In the genomic region with DNA sequence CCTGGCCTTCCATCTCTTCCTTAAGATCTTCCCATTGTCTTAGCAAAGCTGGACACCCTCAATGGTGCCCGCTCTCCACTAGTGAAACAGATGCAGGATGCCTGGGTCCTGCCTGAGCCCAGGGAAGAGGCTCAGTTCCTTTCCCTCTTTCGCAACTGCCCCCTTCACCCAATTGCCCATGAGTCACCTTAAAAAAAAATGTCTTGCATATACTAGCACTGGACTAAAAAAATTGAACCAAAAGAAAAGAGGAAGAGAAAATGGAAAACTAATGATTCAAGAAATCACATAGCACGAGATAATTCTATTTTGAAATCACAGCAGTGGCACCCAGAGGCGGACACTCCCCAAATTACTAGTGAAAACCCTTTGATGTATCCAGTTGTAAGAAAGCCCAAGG, we compare ENCODE assay signal across 14 cellular contexts.
DNase-seq lines count a peak whose midpoint lies in the region; ATAC-seq and TF ChIP-seq lines count a peak whose summit lies in the region.
"Had no signal": no experiment of that assay in that cellular context is flagged by ENCODE, and none has a peak within 500 bp of the region (broad histone marks: within the 10 kb centered on the region; RNA-seq: fewer than 3 reads in every experiment).

No MANE protein-coding gene starts in this region.

- CTCF ChIA-PET in naive thymus-derived CD4-positive, alpha-beta T cell (lab: Charles Lee) = no interaction called here

- no peaks in the 10 kb centered on the region for H3K27me3 Mint-ChIP-seq in dendritic cell treated with granulocyte-macrophage colony-stimulating factor and Interleukin-4, amounts not matched to agents 40 ng/mL and 50 ng/mL, for 4 days
- H3K27me3 Mint-ChIP-seq in naive thymus-derived CD4-positive, alpha-beta T cell = peaks cover 0 to 26% (median 0%) of the 10 kb centered on the region in 5 donors

- H3K9me3 Mint-ChIP-seq in dendritic cell treated with granulocyte-macrophage colony-stimulating factor and Interleukin-4, amounts not matched to agents 40 ng/mL and 50 ng/mL, for 4 days = peaks cover 19% of the 10 kb centered on the region
- peaks cover 0 to 27% (median 3%) of the 10 kb centered on the region in 11 donors for H3K9me3 Mint-ChIP-seq in naive thymus-derived CD4-positive, alpha-beta T cell

- no peaks in the 10 kb centered on the region for H4K20me1 ChIP-seq in Karpas-422 (ENCODE audit: insufficient read depth, low read depth, low read length)

- H3K36me3 ChIP-seq in naive thymus-derived CD4-positive, alpha-beta T cell (ENCODE audit: control insufficient read depth in 2 of 3, insufficient read depth in 3 of 3, low read length in 3 of 3) = no peaks in the 10 kb centered on the region
- H3K36me3 ChIP-seq in Karpas-422 (ENCODE audit: insufficient read depth, low read length) = no peaks in the 10 kb centered on the region
- H3K36me3 ChIP-seq: transverse colon had no signal

- TF ChIP-seq POLR2A in NB4 (IDR thresholded peaks at IDR 0.05; ENCODE audit: extremely low read depth, insufficient read length) = no peak

- no peak overlapping the region for H3K27ac ChIP-seq in naive thymus-derived CD4-positive, alpha-beta T cell (ENCODE audit: low read depth, low read length)
- no peak overlapping the region for H3K27ac ChIP-seq in Karpas-422 (ENCODE audit: low read length)
- H3K27ac ChIP-seq: VCaP had no signal

- intact Hi-C loops in dendritic cell treated with granulocyte-macrophage colony-stimulating factor and Interleukin-4, amounts not matched to agents 40 ng/mL and 50 ng/mL, for 4 days (cut with micrococcal nuclease) = no loop called here
- intact Hi-C loops in naive thymus-derived CD4-positive, alpha-beta T cell (cut with micrococcal nuclease) = no loop called here

- peak overlapping the region; percentile 90 for H3K27ac Mint-ChIP-seq in dendritic cell treated with granulocyte-macrophage colony-stimulating factor and Interleukin-4, amounts not matched to agents 40 ng/mL and 50 ng/mL, for 4 days
- no peak overlapping the region for H3K27ac Mint-ChIP-seq in naive thymus-derived CD4-positive, alpha-beta T cell
- H3K27ac Mint-ChIP-seq: activated naive CD4-positive, alpha-beta T cell treated with anti-CD3 and anti-CD28 coated beads, Interleukin-2, amount 50 U/mL, for 24 hours had no signal

- no peak for TF ChIP-seq CTCF in NB4 (IDR thresholded peaks at IDR 0.05; ENCODE audit: low read depth, low read length)

- H3K79me2 ChIP-seq in Karpas-422 (ENCODE audit: low read length) = no peaks in the 10 kb centered on the region

- peak; percentile 88 for DNase-seq in CD1c-positive myeloid dendritic cell (ENCODE audit: extremely low spot score)
- peak; percentile 60 for DNase-seq in NB4 (ENCODE audit: low read depth)
- no peak for DNase-seq in naive thymus-derived CD4-positive, alpha-beta T cell
- no peak for DNase-seq in NCI-H748 (lab: John Stamatoyannopoulos, UW; ENCODE audit: unreplicated experiment)
- DNase-seq in NCI-H2107 treated with DMSO at 0.1 percent for 48 hours (lab: John Stamatoyannopoulos, UW; ENCODE audit: unreplicated experiment) = no peak
- DNase-seq in Karpas-422 = no peak
- no peak for DNase-seq in COLO829 (ENCODE audit: low spot score)
- DNase-seq: mesendoderm, NCI-H1436 treated with DMSO at 0.1 percent for 48 hours, NCI-H748 treated with DMSO at 0.1 percent for 48 hours, transverse colon had no signal

- H3K4me3 ChIP-seq in NB4 (ENCODE audit: low read depth, low read length) (no peak overlapping the region), Karpas-422 (ENCODE audit: low read length) (no peak overlapping the region)
- H3K4me3 ChIP-seq in naive thymus-derived CD4-positive, alpha-beta T cell (ENCODE audit: low read length) = no peak overlapping the region
- H3K4me3 ChIP-seq: transverse colon had no signal

- no peak overlapping the region for H3K4me2 ChIP-seq in Karpas-422 (ENCODE audit: low read depth, low read length, poor library complexity, severe bottlenecking)

- no peaks in the 10 kb centered on the region for H3K9me3 ChIP-seq in naive thymus-derived CD4-positive, alpha-beta T cell (ENCODE audit: control insufficient read depth in 2 of 3, low read length in 3 of 3)
- H3K9me3 ChIP-seq in Karpas-422 (ENCODE audit: low read length) = no peaks in the 10 kb centered on the region

- peaks cover 12% of the 10 kb centered on the region for H3K36me3 Mint-ChIP-seq in dendritic cell treated with granulocyte-macrophage colony-stimulating factor and Interleukin-4, amounts not matched to agents 40 ng/mL and 50 ng/mL, for 4 days (ENCODE audit: low read depth)
- no peaks in the 10 kb centered on the region for H3K36me3 Mint-ChIP-seq in naive thymus-derived CD4-positive, alpha-beta T cell
- H3K36me3 Mint-ChIP-seq: activated naive CD4-positive, alpha-beta T cell treated with anti-CD3 and anti-CD28 coated beads, Interleukin-2, amount 50 U/mL, for 24 hours had no signal

- POLR2A ChIA-PET in naive thymus-derived CD4-positive, alpha-beta T cell (lab: Charles Lee) = no interaction called here

- no peaks in the 10 kb centered on the region for H3K9me2 ChIP-seq in Karpas-422 (replicated peaks; ENCODE audit: insufficient read depth, low read length)

- H3K4me3 Mint-ChIP-seq in dendritic cell treated with granulocyte-macrophage colony-stimulating factor and Interleukin-4, amounts not matched to agents 40 ng/mL and 50 ng/mL, for 4 days = no peak overlapping the region
- H3K4me3 Mint-ChIP-seq in naive thymus-derived CD4-positive, alpha-beta T cell = no peak overlapping the region
- H3K4me3 Mint-ChIP-seq: activated naive CD4-positive, alpha-beta T cell treated with anti-CD3 and anti-CD28 coated beads, Interleukin-2, amount 50 U/mL, for 24 hours had no signal

- peaks cover 37% of the 10 kb centered on the region for H3K4me1 Mint-ChIP-seq in dendritic cell treated with granulocyte-macrophage colony-stimulating factor and Interleukin-4, amounts not matched to agents 40 ng/mL and 50 ng/mL, for 4 days (ENCODE audit: low read depth)
- H3K4me1 Mint-ChIP-seq in naive thymus-derived CD4-positive, alpha-beta T cell = peaks cover 0 to 2% (median 0%) of the 10 kb centered on the region in 7 donors
- H3K4me1 Mint-ChIP-seq: activated naive CD4-positive, alpha-beta T cell treated with anti-CD3 and anti-CD28 coated beads, Interleukin-2, amount 50 U/mL, for 24 hours had no signal

- ATAC-seq in naive thymus-derived CD4-positive, alpha-beta T cell = peak; percentile 77

- H3K4me1 ChIP-seq in naive thymus-derived CD4-positive, alpha-beta T cell (ENCODE audit: control insufficient read depth in 2 of 2, insufficient read depth in 2 of 2, low read length in 2 of 2) = no peaks in the 10 kb centered on the region
- no peaks in the 10 kb centered on the region for H3K4me1 ChIP-seq in Karpas-422 (ENCODE audit: low read length)

- H3K9ac ChIP-seq in Karpas-422 (ENCODE audit: low read length) = no peak overlapping the region

- H2AFZ ChIP-seq in Karpas-422 (ENCODE audit: low read length) = no peak overlapping the region

- H3K27me3 ChIP-seq in naive thymus-derived CD4-positive, alpha-beta T cell (ENCODE audit: control insufficient read depth in 2 of 2, insufficient read depth in 2 of 2, low read length in 2 of 2) = no peaks in the 10 kb centered on the region
- no peaks in the 10 kb centered on the region for H3K27me3 ChIP-seq in Karpas-422 (ENCODE audit: low read length)
- H3K27me3 ChIP-seq: transverse colon had no signal

Comparison
In these comparisons a context has a peak if more than half of its experiments do, and no peak if none do; other contexts are left out.
1. DNase-seq: peak in CD1c-positive myeloid dendritic cell (single experiment) and NB4 (single experiment); none in naive thymus-derived CD4-positive, alpha-beta T cell (0 of 9), NCI-H748 (single experiment), NCI-H2107 treated with DMSO at 0.1 percent for 48 hours (single experiment), Karpas-422 (single experiment) and COLO829 (single experiment).